ENCODE assay signal across 2 cellular contexts in the genomic region with DNA sequence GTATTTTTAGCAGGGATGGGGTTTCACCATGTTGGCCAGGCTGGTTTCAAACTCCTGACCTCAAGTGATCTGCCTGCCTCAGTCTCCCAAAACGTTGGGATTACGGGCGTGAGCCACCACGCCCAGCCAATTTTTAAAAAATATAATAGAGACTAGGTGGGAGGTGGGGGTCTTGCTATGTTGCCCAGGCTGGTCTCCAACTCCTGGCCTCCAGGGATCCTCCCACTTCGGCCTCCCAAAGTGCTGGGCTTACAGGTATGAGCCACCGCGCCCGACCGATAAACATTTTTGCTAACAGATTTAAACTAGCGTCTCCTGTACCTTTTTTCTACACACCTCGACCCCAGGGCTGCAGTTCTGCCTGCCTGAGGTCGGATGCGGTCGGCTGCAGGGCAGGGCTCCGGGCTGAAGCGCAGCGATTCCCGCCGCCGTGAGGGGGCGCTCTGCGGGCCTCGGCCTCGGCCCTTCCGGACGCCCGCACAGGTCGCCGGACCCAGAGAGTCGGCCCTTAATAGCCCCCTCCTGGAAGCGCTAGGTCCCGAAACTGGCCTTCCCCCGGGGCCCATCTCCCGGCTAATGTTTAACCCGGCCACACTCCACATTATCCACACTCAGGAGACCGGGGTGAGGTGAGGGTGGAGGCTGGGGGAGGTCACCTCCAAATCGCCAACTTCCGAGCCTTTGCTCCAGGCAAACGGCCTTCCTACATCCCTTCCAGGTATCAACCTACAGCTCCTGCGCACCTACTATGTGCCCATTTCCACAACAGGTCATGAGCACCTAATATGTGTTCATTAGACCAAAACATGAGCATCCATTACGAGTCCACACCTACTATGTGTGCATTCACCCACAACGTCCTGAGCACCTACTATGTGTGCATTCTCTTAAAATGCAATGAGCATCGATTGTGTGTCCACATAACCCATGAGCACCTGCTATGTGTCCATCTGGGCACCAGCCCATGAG.
A peak's percentile ranks its signal among the peaks of the same experiment; 100 is the strongest.
TF ChIP-seq lines count a peak whose summit lies in the region.

No MANE protein-coding gene starts in this region.

TF ChIP-seq in Ishikawa, 13 proteins besides CTCF, POLR2A, EP300 and RAD21:
- TF ChIP-seq CEBPB (IDR thresholded peaks at IDR 0.05) (no peak), CREB1 (IDR thresholded peaks at IDR 0.05; ENCODE audit: low read depth) (no peak), TAF1 (IDR thresholded peaks at IDR 0.05; ENCODE audit: low read depth) (no peak), YY1 (IDR thresholded peaks at IDR 0.05; ENCODE audit: low read depth) (no peak), NFIC (IDR thresholded peaks at IDR 0.05) (no peak), ZBTB7A (IDR thresholded peaks at IDR 0.05; ENCODE audit: low read depth) (no peak), EGR1 (IDR thresholded peaks at IDR 0.05) (no peak), FOXM1 (IDR thresholded peaks at IDR 0.05; ENCODE audit: borderline replicate concordance, low read depth) (no peak), TCF12 (IDR thresholded peaks at IDR 0.05; ENCODE audit: low read depth) (no peak)
- TF ChIP-seq, protein P1, sequence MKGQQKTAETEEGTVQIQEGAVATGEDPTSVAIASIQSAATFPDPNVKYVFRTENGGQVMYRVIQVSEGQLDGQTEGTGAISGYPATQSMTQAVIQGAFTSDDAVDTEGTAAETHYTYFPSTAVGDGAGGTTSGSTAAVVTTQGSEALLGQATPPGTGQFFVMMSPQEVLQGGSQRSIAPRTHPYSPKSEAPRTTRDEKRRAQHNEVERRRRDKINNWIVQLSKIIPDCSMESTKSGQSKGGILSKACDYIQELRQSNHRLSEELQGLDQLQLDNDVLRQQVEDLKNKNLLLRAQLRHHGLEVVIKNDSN (IDR thresholded peaks at IDR 0.05) = no peak
- TF ChIP-seq, protein P2, sequence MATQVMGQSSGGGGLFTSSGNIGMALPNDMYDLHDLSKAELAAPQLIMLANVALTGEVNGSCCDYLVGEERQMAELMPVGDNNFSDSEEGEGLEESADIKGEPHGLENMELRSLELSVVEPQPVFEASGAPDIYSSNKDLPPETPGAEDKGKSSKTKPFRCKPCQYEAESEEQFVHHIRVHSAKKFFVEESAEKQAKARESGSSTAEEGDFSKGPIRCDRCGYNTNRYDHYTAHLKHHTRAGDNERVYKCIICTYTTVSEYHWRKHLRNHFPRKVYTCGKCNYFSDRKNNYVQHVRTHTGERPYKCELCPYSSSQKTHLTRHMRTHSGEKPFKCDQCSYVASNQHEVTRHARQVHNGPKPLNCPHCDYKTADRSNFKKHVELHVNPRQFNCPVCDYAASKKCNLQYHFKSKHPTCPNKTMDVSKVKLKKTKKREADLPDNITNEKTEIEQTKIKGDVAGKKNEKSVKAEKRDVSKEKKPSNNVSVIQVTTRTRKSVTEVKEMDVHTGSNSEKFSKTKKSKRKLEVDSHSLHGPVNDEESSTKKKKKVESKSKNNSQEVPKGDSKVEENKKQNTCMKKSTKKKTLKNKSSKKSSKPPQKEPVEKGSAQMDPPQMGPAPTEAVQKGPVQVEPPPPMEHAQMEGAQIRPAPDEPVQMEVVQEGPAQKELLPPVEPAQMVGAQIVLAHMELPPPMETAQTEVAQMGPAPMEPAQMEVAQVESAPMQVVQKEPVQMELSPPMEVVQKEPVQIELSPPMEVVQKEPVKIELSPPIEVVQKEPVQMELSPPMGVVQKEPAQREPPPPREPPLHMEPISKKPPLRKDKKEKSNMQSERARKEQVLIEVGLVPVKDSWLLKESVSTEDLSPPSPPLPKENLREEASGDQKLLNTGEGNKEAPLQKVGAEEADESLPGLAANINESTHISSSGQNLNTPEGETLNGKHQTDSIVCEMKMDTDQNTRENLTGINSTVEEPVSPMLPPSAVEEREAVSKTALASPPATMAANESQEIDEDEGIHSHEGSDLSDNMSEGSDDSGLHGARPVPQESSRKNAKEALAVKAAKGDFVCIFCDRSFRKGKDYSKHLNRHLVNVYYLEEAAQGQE (IDR thresholded peaks at IDR 0.05; ENCODE audit: low read depth) = no peak

TF ChIP-seq in HepG2, 621 proteins besides CTCF, POLR2A, EP300 and RAD21 (continues in another document):
- TF ChIP-seq ZNF550 (CRISPR knock-in tag; IDR thresholded peaks at IDR 0.05; ENCODE audit: borderline replicate concordance) = peak; percentile 12; the same call in 1 of the 2 replicates
- TF ChIP-seq ZNF530 (CRISPR knock-in tag; IDR thresholded peaks at IDR 0.05; ENCODE audit: low read depth) = no peak
- peak; percentile 35; the same call in 1 of the 2 replicates for TF ChIP-seq NKX3-1 (CRISPR knock-in tag; IDR thresholded peaks at IDR 0.05)
- TF ChIP-seq GFI1 (CRISPR knock-in tag; IDR thresholded peaks at IDR 0.05; ENCODE audit: borderline replicate concordance) = peak; percentile 35; the same call in 1 of the 2 replicates
- TF ChIP-seq, protein P3, sequence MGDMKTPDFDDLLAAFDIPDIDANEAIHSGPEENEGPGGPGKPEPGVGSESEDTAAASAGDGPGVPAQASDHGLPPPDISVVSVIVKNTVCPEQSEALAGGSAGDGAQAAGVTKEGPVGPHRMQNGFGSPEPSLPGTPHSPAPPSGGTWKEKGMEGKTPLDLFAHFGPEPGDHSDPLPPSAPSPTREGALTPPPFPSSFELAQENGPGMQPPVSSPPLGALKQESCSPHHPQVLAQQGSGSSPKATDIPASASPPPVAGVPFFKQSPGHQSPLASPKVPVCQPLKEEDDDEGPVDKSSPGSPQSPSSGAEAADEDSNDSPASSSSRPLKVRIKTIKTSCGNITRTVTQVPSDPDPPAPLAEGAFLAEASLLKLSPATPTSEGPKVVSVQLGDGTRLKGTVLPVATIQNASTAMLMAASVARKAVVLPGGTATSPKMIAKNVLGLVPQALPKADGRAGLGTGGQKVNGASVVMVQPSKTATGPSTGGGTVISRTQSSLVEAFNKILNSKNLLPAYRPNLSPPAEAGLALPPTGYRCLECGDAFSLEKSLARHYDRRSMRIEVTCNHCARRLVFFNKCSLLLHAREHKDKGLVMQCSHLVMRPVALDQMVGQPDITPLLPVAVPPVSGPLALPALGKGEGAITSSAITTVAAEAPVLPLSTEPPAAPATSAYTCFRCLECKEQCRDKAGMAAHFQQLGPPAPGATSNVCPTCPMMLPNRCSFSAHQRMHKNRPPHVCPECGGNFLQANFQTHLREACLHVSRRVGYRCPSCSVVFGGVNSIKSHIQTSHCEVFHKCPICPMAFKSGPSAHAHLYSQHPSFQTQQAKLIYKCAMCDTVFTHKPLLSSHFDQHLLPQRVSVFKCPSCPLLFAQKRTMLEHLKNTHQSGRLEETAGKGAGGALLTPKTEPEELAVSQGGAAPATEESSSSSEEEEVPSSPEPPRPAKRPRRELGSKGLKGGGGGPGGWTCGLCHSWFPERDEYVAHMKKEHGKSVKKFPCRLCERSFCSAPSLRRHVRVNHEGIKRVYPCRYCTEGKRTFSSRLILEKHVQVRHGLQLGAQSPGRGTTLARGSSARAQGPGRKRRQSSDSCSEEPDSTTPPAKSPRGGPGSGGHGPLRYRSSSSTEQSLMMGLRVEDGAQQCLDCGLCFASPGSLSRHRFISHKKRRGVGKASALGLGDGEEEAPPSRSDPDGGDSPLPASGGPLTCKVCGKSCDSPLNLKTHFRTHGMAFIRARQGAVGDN (CRISPR knock-in tag; IDR thresholded peaks at IDR 0.05) = peak; percentile 69
- peak; percentile 36 for TF ChIP-seq PTBP1 (IDR thresholded peaks at IDR 0.05; ENCODE audit: low read depth, low read length, poor library complexity, severe bottlenecking)
- TF ChIP-seq, protein P4, sequence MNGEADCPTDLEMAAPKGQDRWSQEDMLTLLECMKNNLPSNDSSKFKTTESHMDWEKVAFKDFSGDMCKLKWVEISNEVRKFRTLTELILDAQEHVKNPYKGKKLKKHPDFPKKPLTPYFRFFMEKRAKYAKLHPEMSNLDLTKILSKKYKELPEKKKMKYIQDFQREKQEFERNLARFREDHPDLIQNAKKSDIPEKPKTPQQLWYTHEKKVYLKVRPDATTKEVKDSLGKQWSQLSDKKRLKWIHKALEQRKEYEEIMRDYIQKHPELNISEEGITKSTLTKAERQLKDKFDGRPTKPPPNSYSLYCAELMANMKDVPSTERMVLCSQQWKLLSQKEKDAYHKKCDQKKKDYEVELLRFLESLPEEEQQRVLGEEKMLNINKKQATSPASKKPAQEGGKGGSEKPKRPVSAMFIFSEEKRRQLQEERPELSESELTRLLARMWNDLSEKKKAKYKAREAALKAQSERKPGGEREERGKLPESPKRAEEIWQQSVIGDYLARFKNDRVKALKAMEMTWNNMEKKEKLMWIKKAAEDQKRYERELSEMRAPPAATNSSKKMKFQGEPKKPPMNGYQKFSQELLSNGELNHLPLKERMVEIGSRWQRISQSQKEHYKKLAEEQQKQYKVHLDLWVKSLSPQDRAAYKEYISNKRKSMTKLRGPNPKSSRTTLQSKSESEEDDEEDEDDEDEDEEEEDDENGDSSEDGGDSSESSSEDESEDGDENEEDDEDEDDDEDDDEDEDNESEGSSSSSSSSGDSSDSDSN (CRISPR knock-in tag; IDR thresholded peaks at IDR 0.05) = peak; percentile 83
- TF ChIP-seq MZF1 (CRISPR knock-in tag; IDR thresholded peaks at IDR 0.05; ENCODE audit: borderline replicate concordance) = no peak
- TF ChIP-seq, protein P5, sequence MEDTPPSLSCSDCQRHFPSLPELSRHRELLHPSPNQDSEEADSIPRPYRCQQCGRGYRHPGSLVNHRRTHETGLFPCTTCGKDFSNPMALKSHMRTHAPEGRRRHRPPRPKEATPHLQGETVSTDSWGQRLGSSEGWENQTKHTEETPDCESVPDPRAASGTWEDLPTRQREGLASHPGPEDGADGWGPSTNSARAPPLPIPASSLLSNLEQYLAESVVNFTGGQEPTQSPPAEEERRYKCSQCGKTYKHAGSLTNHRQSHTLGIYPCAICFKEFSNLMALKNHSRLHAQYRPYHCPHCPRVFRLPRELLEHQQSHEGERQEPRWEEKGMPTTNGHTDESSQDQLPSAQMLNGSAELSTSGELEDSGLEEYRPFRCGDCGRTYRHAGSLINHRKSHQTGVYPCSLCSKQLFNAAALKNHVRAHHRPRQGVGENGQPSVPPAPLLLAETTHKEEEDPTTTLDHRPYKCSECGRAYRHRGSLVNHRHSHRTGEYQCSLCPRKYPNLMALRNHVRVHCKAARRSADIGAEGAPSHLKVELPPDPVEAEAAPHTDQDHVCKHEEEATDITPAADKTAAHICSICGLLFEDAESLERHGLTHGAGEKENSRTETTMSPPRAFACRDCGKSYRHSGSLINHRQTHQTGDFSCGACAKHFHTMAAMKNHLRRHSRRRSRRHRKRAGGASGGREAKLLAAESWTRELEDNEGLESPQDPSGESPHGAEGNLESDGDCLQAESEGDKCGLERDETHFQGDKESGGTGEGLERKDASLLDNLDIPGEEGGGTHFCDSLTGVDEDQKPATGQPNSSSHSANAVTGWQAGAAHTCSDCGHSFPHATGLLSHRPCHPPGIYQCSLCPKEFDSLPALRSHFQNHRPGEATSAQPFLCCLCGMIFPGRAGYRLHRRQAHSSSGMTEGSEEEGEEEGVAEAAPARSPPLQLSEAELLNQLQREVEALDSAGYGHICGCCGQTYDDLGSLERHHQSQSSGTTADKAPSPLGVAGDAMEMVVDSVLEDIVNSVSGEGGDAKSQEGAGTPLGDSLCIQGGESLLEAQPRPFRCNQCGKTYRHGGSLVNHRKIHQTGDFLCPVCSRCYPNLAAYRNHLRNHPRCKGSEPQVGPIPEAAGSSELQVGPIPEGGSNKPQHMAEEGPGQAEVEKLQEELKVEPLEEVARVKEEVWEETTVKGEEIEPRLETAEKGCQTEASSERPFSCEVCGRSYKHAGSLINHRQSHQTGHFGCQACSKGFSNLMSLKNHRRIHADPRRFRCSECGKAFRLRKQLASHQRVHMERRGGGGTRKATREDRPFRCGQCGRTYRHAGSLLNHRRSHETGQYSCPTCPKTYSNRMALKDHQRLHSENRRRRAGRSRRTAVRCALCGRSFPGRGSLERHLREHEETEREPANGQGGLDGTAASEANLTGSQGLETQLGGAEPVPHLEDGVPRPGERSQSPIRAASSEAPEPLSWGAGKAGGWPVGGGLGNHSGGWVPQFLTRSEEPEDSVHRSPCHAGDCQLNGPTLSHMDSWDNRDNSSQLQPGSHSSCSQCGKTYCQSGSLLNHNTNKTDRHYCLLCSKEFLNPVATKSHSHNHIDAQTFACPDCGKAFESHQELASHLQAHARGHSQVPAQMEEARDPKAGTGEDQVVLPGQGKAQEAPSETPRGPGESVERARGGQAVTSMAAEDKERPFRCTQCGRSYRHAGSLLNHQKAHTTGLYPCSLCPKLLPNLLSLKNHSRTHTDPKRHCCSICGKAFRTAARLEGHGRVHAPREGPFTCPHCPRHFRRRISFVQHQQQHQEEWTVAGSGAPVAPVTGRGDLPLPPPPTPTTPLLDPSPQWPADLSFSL (CRISPR knock-in tag; IDR thresholded peaks at IDR 0.05) = no peak
- TF ChIP-seq, protein P6, sequence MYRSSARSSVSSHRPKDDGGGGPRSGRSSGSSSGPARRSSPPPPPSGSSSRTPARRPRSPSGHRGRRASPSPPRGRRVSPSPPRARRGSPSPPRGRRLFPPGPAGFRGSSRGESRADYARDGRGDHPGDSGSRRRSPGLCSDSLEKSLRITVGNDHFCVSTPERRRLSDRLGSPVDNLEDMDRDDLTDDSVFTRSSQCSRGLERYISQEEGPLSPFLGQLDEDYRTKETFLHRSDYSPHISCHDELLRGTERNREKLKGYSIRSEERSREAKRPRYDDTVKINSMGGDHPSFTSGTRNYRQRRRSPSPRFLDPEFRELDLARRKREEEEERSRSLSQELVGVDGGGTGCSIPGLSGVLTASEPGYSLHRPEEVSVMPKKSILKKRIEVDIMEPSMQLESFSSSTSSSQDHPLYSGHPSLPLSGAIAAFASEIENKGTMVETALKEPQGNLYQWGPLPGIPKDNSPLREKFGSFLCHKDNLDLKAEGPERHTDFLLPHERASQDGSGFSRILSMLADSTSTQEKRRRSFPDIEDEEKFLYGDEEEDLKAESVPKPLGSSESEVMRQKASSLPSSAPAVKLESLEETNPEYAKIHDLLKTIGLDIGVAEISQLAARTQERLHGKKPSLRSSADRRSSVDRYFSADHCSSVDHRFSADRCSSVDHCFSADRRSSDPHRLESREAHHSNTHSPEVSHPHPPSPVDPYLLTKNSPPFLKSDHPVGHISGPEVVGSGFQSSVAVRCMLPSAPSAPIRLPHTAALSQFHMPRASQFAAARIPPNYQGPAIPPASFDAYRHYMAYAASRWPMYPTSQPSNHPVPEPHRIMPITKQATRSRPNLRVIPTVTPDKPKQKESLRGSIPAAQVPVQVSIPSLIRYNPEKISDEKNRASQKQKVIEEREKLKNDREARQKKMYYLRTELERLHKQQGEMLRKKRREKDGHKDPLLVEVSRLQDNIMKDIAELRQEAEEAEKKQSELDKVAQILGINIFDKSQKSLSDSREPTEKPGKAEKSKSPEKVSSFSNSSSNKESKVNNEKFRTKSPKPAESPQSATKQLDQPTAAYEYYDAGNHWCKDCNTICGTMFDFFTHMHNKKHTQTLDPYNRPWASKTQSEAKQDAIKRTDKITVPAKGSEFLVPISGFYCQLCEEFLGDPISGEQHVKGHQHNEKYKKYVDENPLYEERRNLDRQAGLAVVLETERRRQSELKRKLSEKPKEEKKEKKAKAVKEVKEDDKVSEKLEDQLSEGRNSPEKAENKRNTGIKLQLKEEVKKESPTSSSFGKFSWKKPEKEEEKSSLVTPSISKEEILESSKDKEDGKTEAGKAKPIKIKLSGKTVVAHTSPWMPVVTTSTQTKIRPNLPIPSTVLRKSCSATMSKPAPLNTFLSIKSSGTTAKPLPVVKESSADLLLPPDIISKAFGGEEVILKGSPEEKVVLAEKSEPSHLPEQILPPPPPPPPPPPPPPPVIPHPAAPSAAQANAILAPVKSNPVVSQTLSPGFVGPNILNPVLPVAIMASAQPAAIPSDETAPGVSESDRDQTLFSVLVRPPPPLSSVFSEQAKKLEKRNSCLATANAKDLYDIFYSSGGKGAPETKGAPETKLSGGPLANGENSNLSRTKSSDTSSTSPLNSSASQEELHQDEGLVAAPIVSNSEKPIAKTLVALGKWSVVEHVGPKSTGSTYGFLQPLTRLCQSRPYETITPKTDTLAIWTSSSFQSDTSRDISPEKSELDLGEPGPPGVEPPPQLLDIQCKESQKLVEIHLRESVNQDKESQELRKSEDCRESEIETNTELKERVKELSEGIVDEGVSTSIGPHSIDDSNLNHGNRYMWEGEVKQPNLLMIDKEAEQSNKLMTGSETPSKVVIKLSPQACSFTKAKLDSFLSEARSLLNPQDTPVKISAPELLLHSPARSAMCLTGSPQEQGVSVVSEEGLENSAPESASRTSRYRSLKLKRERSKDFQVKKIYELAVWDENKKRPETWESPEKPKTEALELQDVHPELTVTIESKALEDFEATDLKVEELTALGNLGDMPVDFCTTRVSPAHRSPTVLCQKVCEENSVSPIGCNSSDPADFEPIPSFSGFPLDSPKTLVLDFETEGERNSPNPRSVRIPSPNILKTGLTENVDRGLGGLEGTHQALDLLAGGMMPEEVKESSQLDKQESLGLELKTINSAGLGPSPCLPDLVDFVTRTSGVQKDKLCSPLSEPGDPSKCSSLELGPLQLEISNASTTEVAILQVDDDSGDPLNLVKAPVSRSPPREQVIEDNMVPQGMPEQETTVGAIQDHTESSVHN (CRISPR knock-in tag; IDR thresholded peaks at IDR 0.05) = no peak
